ENCODE assay signal across 8 cellular contexts in genomic region chr16:56608043-56608875, GRCh38. TPM values are rescaled to one million over a fixed set of nuclear protein-coding genes. Genes with fewer than 3 reads are reported as not detected.
DNase-seq lines count a peak whose midpoint lies in the region; ATAC-seq and TF ChIP-seq lines count a peak whose summit lies in the region.

TSS of gene MT2A (plus strand) at chr16:56608584. CDS start at chr16:56608656, 72 bp downstream.

- H2AFZ ChIP-seq in SU-DHL-6 (ENCODE audit: low read depth, low read length, severe bottlenecking) (peak within 1 kb of the TSS; percentile 55), parathyroid adenoma (peak within 1 kb of the TSS; percentile 46)

- H3K27me3 ChIP-seq in SU-DHL-6 (ENCODE audit: low read length) = no peaks in the 10 kb centered on the region
- H3K27me3 ChIP-seq in parathyroid adenoma (ENCODE audit: control insufficient read depth, insufficient read depth, low read length) = no peaks in the 10 kb centered on the region
- no peaks in the 10 kb centered on the region for H3K27me3 ChIP-seq in tibial artery

- peak within 1 kb of the TSS; percentile 90 for H3K27ac Mint-ChIP-seq in activated naive CD8-positive, alpha-beta T cell treated with anti-CD3 and anti-CD28 coated beads, Interleukin-2, amount 10 ng/mL, durations not matched to agents 7 days and 5 days

- H3K27me3 Mint-ChIP-seq in activated naive CD8-positive, alpha-beta T cell treated with anti-CD3 and anti-CD28 coated beads, Interleukin-2, amount 10 ng/mL, durations not matched to agents 7 days and 5 days = no peaks in the 10 kb centered on the region

- H3F3A ChIP-seq in SU-DHL-6 (ENCODE audit: insufficient read depth) = no peaks in the 10 kb centered on the region

- peak; percentile 83 for ATAC-seq in HG02623 (IDR thresholded peaks at IDR 0.05; ENCODE audit: unreplicated experiment)
- peak; percentile 80 for ATAC-seq in activated naive CD8-positive, alpha-beta T cell treated with anti-CD3 and anti-CD28 coated beads, Interleukin-2, amount 10 ng/mL, durations not matched to agents 7 days and 5 days (ENCODE audit: low read depth)

- peak within 1 kb of the TSS; percentile 58 for H3K4me3 ChIP-seq in GM12864 (ENCODE audit: low read depth, low read length)
- H3K4me3 ChIP-seq in SU-DHL-6 (ENCODE audit: insufficient read depth, low read length, poor library complexity, severe bottlenecking) = peak within 1 kb of the TSS; percentile 45
- peak within 1 kb of the TSS; percentile 60 for H3K4me3 ChIP-seq in parathyroid adenoma (ENCODE audit: low read depth, low read length)
- peak within 1 kb of the TSS; percentile 65 to 76 for H3K4me3 ChIP-seq in tibial artery

- intact Hi-C loops in head of caudate nucleus (cut with DNase I) = no loop called here
- intact Hi-C loops in tibial artery (cut with DNase I; ENCODE audit: low total_unique reads) = loop anchor here (5.0 kb wide), 2 partner anchors 34 to 74 kb away; partner anchors contain the start of gene MT1X

- DNase-seq in GM12864 (ENCODE audit: low read depth) (peak; percentile 74), NCI-H1092 treated with DMSO at 0.1 percent for 48 hours (lab: John Stamatoyannopoulos, UW) (peak; percentile 18), head of caudate nucleus (peak; percentile 84 to 98 (median 93)), tibial artery (peak; percentile 97 to 98)
- DNase-seq in activated naive CD8-positive, alpha-beta T cell treated with anti-CD3 and anti-CD28 coated beads, Interleukin-2, amount 10 ng/mL, durations not matched to agents 7 days and 5 days = peak; percentile 93

- no peaks in the 10 kb centered on the region for H3K9me2 ChIP-seq in SU-DHL-6 (replicated peaks; ENCODE audit: insufficient read depth, low read length)

- H3K9me3 Mint-ChIP-seq in activated naive CD8-positive, alpha-beta T cell treated with anti-CD3 and anti-CD28 coated beads, Interleukin-2, amount 10 ng/mL, durations not matched to agents 7 days and 5 days = no peaks in the 10 kb centered on the region

- H3K9me3 ChIP-seq in SU-DHL-6 (ENCODE audit: insufficient read depth, low read length) = no peaks in the 10 kb centered on the region
- no peaks in the 10 kb centered on the region for H3K9me3 ChIP-seq in parathyroid adenoma (ENCODE audit: control insufficient read depth, low read length)
- no peaks in the 10 kb centered on the region for H3K9me3 ChIP-seq in tibial artery

- H3K9ac ChIP-seq in SU-DHL-6 (ENCODE audit: low read length) (peak within 1 kb of the TSS; percentile 45), parathyroid adenoma (no peak within 1 kb of the TSS)

- H3K4me1 ChIP-seq in parathyroid adenoma = peaks cover 15% of the 10 kb centered on the region
- H3K4me1 ChIP-seq in tibial artery = peaks cover 0 to 56% (median 47%) of the 10 kb centered on the region in 4 donors

- H3K27ac ChIP-seq in SU-DHL-6 (ENCODE audit: low read depth, low read length) (no peak within 1 kb of the TSS), parathyroid adenoma (peak within 1 kb of the TSS; percentile 90), tibial artery (peak within 1 kb of the TSS; percentile 83 to 85)

- H3K4me2 ChIP-seq in SU-DHL-6 (ENCODE audit: low read depth, low read length, poor library complexity, severe bottlenecking) (peak within 1 kb of the TSS; percentile 75), parathyroid adenoma (ENCODE audit: low read length) (peak within 1 kb of the TSS; percentile 84)

- peaks cover 42% of the 10 kb centered on the region for H3K4me1 Mint-ChIP-seq in activated naive CD8-positive, alpha-beta T cell treated with anti-CD3 and anti-CD28 coated beads, Interleukin-2, amount 10 ng/mL, durations not matched to agents 7 days and 5 days

- no peaks in the 10 kb centered on the region for H3K36me3 Mint-ChIP-seq in activated naive CD8-positive, alpha-beta T cell treated with anti-CD3 and anti-CD28 coated beads, Interleukin-2, amount 10 ng/mL, durations not matched to agents 7 days and 5 days

- H4K20me1 ChIP-seq in SU-DHL-6 (ENCODE audit: low read depth, low read length) = no peaks in the 10 kb centered on the region

- POLR2A ChIA-PET in activated naive CD8-positive, alpha-beta T cell treated with anti-CD3 and anti-CD28 coated beads, Interleukin-2, amount 10 ng/mL, durations not matched to agents 7 days and 5 days (lab: Charles Lee) = interaction anchor here (0.5 to 2.3 kb wide), 15 partner anchors 10 to 1818 kb away, joined by 3 to 22 read pairs (median 4); partner anchors contain the start of genes HERPUD1, MT1E, MT1F and MT1G

- no peaks in the 10 kb centered on the region for H3K79me2 ChIP-seq in SU-DHL-6 (ENCODE audit: insufficient read depth, low read length)
- no peaks in the 10 kb centered on the region for H3K79me2 ChIP-seq in parathyroid adenoma

- H3K4me3 Mint-ChIP-seq in activated naive CD8-positive, alpha-beta T cell treated with anti-CD3 and anti-CD28 coated beads, Interleukin-2, amount 10 ng/mL, durations not matched to agents 7 days and 5 days = peak within 1 kb of the TSS; percentile 91

- TF ChIP-seq CTCF in GM12864 (IDR thresholded peaks at IDR 0.05; ENCODE audit: low read depth, low read length, missing control alignments) (no peak), SU-DHL-6 (IDR thresholded peaks at IDR 0.05; ENCODE audit: insufficient read depth, low read length, poor library complexity, severe bottlenecking) (no peak), parathyroid adenoma (IDR thresholded peaks at IDR 0.05) (no peak), tibial artery (IDR thresholded peaks at IDR 0.05) (no peak)

- H3K36me3 ChIP-seq in SU-DHL-6 (ENCODE audit: low read length) = no peaks in the 10 kb centered on the region
- no peaks in the 10 kb centered on the region for H3K36me3 ChIP-seq in parathyroid adenoma (ENCODE audit: control insufficient read depth, insufficient read depth, low read length)
- H3K36me3 ChIP-seq in tibial artery = no peaks in the 10 kb centered on the region

RNA-seq across cellular contexts. Expression of gene MT2A, which starts in this region (rescaled TPM):
- total RNA-seq in activated naive CD8-positive, alpha-beta T cell treated with anti-CD3 and anti-CD28 coated beads, Interleukin-2, amount 10 ng/mL, durations not matched to agents 7 days and 5 days = 100 to 1,000 TPM; 115 to 135 TPM

Comparison
In these comparisons a context has a peak if more than half of its experiments do, and no peak if none do; other contexts are left out.
1. DNase-seq: peak in every context shown above with its lines; median percentile 98 in tibial artery; 93 in activated naive CD8-positive, alpha-beta T cell treated with anti-CD3 and anti-CD28 coated beads, Interleukin-2, amount 10 ng/mL, durations not matched to agents 7 days and 5 days; 93 in head of caudate nucleus; 74 in GM12864; 18 in NCI-H1092 treated with DMSO at 0.1 percent for 48 hours.